ENCODE assay signal across 8 cellular contexts in the genomic region with DNA sequence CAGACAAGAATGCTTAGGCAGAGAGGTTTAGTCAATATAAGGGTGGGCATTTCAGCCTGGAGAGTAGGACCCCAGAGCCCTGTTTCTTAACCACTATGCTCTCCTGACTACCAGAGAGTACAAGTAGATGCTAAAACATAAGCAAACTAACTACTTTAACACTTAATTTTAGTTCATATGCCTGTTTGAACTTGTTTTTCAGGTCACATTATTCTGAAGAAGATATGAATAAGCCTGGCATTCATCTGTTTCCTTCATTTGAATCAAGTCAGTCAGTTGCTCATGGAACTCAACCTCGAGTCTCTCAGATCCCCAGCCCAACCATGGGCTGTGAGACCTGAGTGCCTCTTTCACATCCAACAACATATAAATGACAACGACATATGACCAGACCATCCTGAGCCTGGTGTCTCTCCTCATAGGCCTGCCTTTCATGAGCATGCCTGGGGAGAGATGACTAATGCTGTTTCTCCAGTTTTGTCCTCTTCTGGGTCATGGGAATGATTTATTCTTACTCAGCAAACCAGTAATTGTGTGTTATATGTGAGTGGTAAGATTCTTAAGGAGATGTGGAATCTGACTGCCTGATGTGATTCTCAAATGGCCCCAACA.
DNase-seq lines count a peak whose midpoint lies in the region; ATAC-seq and TF ChIP-seq lines count a peak whose summit lies in the region.

No MANE protein-coding gene starts in this region.

- no peak overlapping the region for H3K9ac ChIP-seq in adipocyte (ENCODE audit: low read length)

- TF ChIP-seq CTCF in right atrium auricular region (IDR thresholded peaks at IDR 0.05), result no peak

- no peaks in the 10 kb centered on the region for H3K27me3 ChIP-seq in adipocyte (replicated peaks; ENCODE audit: control insufficient read depth, insufficient read depth, low read length)
- no peaks in the 10 kb centered on the region for H3K27me3 ChIP-seq in right atrium auricular region

- H3K4me1 ChIP-seq in adipocyte (ENCODE audit: control insufficient read depth, insufficient read depth, low read length), result peaks cover 10% of the 10 kb centered on the region
- peaks cover 0 to 21% of the 10 kb centered on the region in 2 donors for H3K4me1 ChIP-seq in right atrium auricular region

- H3K9me3 ChIP-seq in adipocyte (ENCODE audit: control insufficient read depth, low read length), result peaks cover 24% of the 10 kb centered on the region
- peaks cover 0 to 21% of the 10 kb centered on the region in 2 donors for H3K9me3 ChIP-seq in right atrium auricular region

- DNase-seq in AG08395 (ENCODE audit: low spot score) (peak; percentile 84), adipocyte (ENCODE audit: low read depth) (peak; percentile 61), islet precursor cell (peak; percentile 71), GDM1 (lab: John Stamatoyannopoulos, UW) (no peak), NCI-H2029 (lab: John Stamatoyannopoulos, UW) (no peak), right atrium auricular region (ENCODE audit: low spot score) (no peak), NAMALWA (ENCODE audit: low spot score) (no peak)

- ATAC-seq in GM18858 (IDR thresholded peaks at IDR 0.05; ENCODE audit: unreplicated experiment), result peak; percentile 35

- H3K36me3 ChIP-seq in adipocyte (ENCODE audit: control insufficient read depth, insufficient read depth, low read length, severe bottlenecking), result no peaks in the 10 kb centered on the region
- no peaks in the 10 kb centered on the region for H3K36me3 ChIP-seq in right atrium auricular region

- no peak overlapping the region for H3K27ac ChIP-seq in right atrium auricular region

- H3K4me3 ChIP-seq in adipocyte (ENCODE audit: low read length) (no peak overlapping the region), right atrium auricular region (no peak overlapping the region)

Comparison
In these comparisons a context has a peak if more than half of its experiments do, and no peak if none do; other contexts are left out.
1. DNase-seq: peak in AG08395 (single experiment), adipocyte (single experiment) and islet precursor cell (single experiment); none in GDM1 (single experiment), NCI-H2029 (single experiment), right atrium auricular region (single experiment) and NAMALWA (single experiment).